Comparison of ENCODE assay signal across 18 cellular contexts in the genomic region with DNA sequence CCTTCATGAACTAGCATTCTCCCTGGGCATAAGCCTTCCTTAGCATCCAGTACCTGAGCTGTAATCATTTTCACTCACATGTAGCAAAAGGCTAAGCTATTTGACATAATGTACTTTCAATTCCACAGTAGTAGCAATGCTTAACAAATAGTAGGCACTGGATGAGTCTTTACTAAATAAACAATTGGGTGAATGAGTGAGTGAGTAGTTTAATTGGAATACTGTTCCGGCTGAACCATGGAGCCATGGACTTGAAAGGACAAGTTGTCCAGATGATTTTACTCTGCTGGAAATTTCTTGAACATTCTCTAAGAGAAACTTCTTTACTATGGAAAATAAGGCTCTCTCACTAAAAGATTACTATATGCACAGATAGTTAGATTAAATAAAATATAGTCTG.
DNase-seq lines count a peak whose midpoint lies in the region; ATAC-seq, FAIRE-seq and TF ChIP-seq lines count a peak whose summit lies in the region.
"Had no signal": no experiment of that assay in that cellular context is flagged by ENCODE, and none has a peak within 500 bp of the region (broad histone marks: within the 10 kb centered on the region; RNA-seq: fewer than 3 reads in every experiment).

No MANE protein-coding gene starts in this region.

- no peak overlapping the region for H3K23ac ChIP-seq in IMR-90 (ENCODE audit: low read depth, low read length)

- H2BK120ac ChIP-seq in IMR-90 (ENCODE audit: low read depth, low read length): no peak overlapping the region

- WGBS in IMR-90 (ENCODE audit: extremely low coverage in 2 of 2, insufficient read length in 1 of 2), 2 experiments: no CpG with 5 or more reads among the region's 1 CpG

- H2AFZ ChIP-seq in IMR-90 (replicated peaks; ENCODE audit: low read length, poor library complexity): no peak overlapping the region

- TF ChIP-seq POLR2A in IMR-90 (IDR thresholded peaks at IDR 0.05; ENCODE audit: low read depth, low read length): no peak

- TF ChIP-seq CTCF in IMR-90 (conservative IDR thresholded peaks at IDR 0.05; ENCODE audit: low read depth, low read length) (no peak), bronchial epithelial cell (IDR thresholded peaks at IDR 0.05; ENCODE audit: insufficient read depth, low read length, severe bottlenecking) (no peak)

- H3K4ac ChIP-seq in IMR-90 (ENCODE audit: low read depth, low read length): no peak overlapping the region

- POLR2A ChIA-PET in IMR-90 (lab: Charles Lee; ENCODE audit: unreplicated experiment): no interaction called here

- H3K36me3 ChIP-seq in IMR-90 (ENCODE audit: control insufficient read depth, insufficient read depth, low read length) (no peaks in the 10 kb centered on the region), bronchial epithelial cell (ENCODE audit: control insufficient read depth, insufficient read depth, low read length) (no peaks in the 10 kb centered on the region)
- H3K36me3 ChIP-seq: BE2C, HAP-1 had no signal

- dilution Hi-C loops in IMR-90 (cut with HindIII; ENCODE audit: low sequenced_read_pairs, unreplicated experiment): no loop called here

- intact Hi-C loops in IMR-90 (cut with micrococcal nuclease): no loop called here

- no TSS peak for BruUV-seq in IMR-90 (replicated peaks; lab: Mats Ljungman, UMichigan)

- no peak overlapping the region for H4K8ac ChIP-seq in IMR-90 (ENCODE audit: low read depth in 2 of 2, low read length in 2 of 2)

- H3K56ac ChIP-seq in IMR-90 (ENCODE audit: extremely low read depth, insufficient read depth, low read length): no peak overlapping the region

- H3K18ac ChIP-seq in IMR-90 (ENCODE audit: low read depth, low read length): no peak overlapping the region

- no peak overlapping the region for H2BK15ac ChIP-seq in IMR-90 (ENCODE audit: low read depth, low read length)

- no peaks in the 10 kb centered on the region for H3K27me3 ChIP-seq in IMR-90 (ENCODE audit: control insufficient read depth, insufficient read depth, low read length)
- no peaks in the 10 kb centered on the region for H3K27me3 ChIP-seq in bronchial epithelial cell (ENCODE audit: control insufficient read depth, insufficient read depth, low read length)
- H3K27me3 ChIP-seq: BE2C had no signal

- no peak overlapping the region for H2AK5ac ChIP-seq in IMR-90 (ENCODE audit: low read depth, low read length)

- no peak overlapping the region for H3K4me2 ChIP-seq in IMR-90 (ENCODE audit: low read depth, low read length)

- CTCF ChIA-PET in IMR-90 (lab: Yijun Ruan, JAX): interaction anchor here (0.6 kb wide), 1 partner anchor 10 kb away, joined by 3 read pairs; no protein-coding TSS in a partner anchor

- in situ Hi-C loops in IMR-90 (cut with MboI; ENCODE audit: low sequenced_read_pairs): no loop called here

- H3K4me3 ChIP-seq in IMR-90 (ENCODE audit: insufficient read depth, low read depth, low read length) (no peak overlapping the region), bronchial epithelial cell (ENCODE audit: low read depth, low read length) (no peak overlapping the region)
- H3K4me3 ChIP-seq: HAP-1 had no signal

- no peak for FAIRE-seq in bronchial epithelial cell (lab: Jason Lieb, UNC)
- FAIRE-seq: A204.1, G401.6, GM12892, GM19239 had no signal

- no peaks in the 10 kb centered on the region for H3K9me3 ChIP-seq in IMR-90 (ENCODE audit: control insufficient read depth, insufficient read depth, low read length)
- H3K9me3 ChIP-seq: BE2C, HAP-1 had no signal

- H3K4me1 ChIP-seq in IMR-90 (ENCODE audit: control insufficient read depth, insufficient read depth, low read length): peaks cover 3% of the 10 kb centered on the region
- H3K4me1 ChIP-seq: BE2C, HAP-1 had no signal

- H3K79me1 ChIP-seq in IMR-90 (ENCODE audit: low read depth in 1 of 2, low read length in 2 of 2): no peaks in the 10 kb centered on the region

- no peak overlapping the region for H4K91ac ChIP-seq in IMR-90 (ENCODE audit: insufficient read depth, low read depth, low read length)

- H2BK5ac ChIP-seq in IMR-90 (ENCODE audit: low read depth, low read length, poor library complexity, severe bottlenecking): no peak overlapping the region

- no peak overlapping the region for H2AK9ac ChIP-seq in IMR-90 (replicated peaks; ENCODE audit: low read depth, low read length, poor library complexity)

- no peak overlapping the region for H3K14ac ChIP-seq in IMR-90 (replicated peaks; ENCODE audit: low read depth, low read length)

- H3K27ac ChIP-seq in IMR-90 (ENCODE audit: insufficient read depth, low read length): no peak overlapping the region
- H3K27ac ChIP-seq: C4-2B had no signal

- no peak for TF ChIP-seq RAD21 in IMR-90 (IDR thresholded peaks at IDR 0.05; ENCODE audit: low read length)

- ATAC-seq in IMR-90 (ENCODE audit: low read depth): peak; percentile 46

- H3K9ac ChIP-seq in IMR-90 (ENCODE audit: low read depth, low read length): no peak overlapping the region

- H4K5ac ChIP-seq in IMR-90 (ENCODE audit: low read depth, low read length): no peak overlapping the region

- no peaks in the 10 kb centered on the region for H4K20me1 ChIP-seq in IMR-90 (ENCODE audit: insufficient read depth, low read length)

- DNase-seq in IMR-90: peak; percentile 28
- DNase-seq in bronchial epithelial cell (ENCODE audit: low read depth): peak; percentile 71
- peak; percentile 6 for DNase-seq in kidney tubule cell (ENCODE audit: low spot score)
- no peak for DNase-seq in foreskin melanocyte
- DNase-seq in NCI-H446 treated with DMSO at 0.1 percent for 48 hours (lab: John Stamatoyannopoulos, UW): no peak
- DNase-seq in UCSD-AML1 (lab: John Stamatoyannopoulos, UW; ENCODE audit: unreplicated experiment): no peak
- no peak for DNase-seq in amygdala (lab: John Stamatoyannopoulos, UW)
- DNase-seq: BE2C; CD4-positive, alpha-beta memory T cell; DMS79; EL; HFFc6 had no signal

- H2BK20ac ChIP-seq in IMR-90 (ENCODE audit: low read depth, low read length): no peak overlapping the region

- H3K9me1 ChIP-seq in IMR-90 (ENCODE audit: insufficient read depth, low read length): no peaks in the 10 kb centered on the region

TF ChIP-seq in IMR-90, 13 proteins besides CTCF, POLR2A, EP300 and RAD21:
- TF ChIP-seq SMC3 (IDR thresholded peaks at IDR 0.05; ENCODE audit: low read depth, low read length): no peak
- no peak for TF ChIP-seq BHLHE40 (IDR thresholded peaks at IDR 0.05; ENCODE audit: low read depth, low read length)
- TF ChIP-seq, protein P1, sequence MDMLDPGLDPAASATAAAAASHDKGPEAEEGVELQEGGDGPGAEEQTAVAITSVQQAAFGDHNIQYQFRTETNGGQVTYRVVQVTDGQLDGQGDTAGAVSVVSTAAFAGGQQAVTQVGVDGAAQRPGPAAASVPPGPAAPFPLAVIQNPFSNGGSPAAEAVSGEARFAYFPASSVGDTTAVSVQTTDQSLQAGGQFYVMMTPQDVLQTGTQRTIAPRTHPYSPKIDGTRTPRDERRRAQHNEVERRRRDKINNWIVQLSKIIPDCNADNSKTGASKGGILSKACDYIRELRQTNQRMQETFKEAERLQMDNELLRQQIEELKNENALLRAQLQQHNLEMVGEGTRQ (IDR thresholded peaks at IDR 0.05; ENCODE audit: low read depth, low read length): no peak
- no peak for TF ChIP-seq RFX5 (IDR thresholded peaks at IDR 0.05; ENCODE audit: low read depth, low read length)
- no peak for TF ChIP-seq NFE2L2 (IDR thresholded peaks at IDR 0.05; ENCODE audit: low read depth, low read length)
- no peak for TF ChIP-seq MAFK (IDR thresholded peaks at IDR 0.05; ENCODE audit: low read depth, low read length)
- TF ChIP-seq FOS (IDR thresholded peaks at IDR 0.05; ENCODE audit: low read depth, low read length): no peak
- TF ChIP-seq, protein P2, sequence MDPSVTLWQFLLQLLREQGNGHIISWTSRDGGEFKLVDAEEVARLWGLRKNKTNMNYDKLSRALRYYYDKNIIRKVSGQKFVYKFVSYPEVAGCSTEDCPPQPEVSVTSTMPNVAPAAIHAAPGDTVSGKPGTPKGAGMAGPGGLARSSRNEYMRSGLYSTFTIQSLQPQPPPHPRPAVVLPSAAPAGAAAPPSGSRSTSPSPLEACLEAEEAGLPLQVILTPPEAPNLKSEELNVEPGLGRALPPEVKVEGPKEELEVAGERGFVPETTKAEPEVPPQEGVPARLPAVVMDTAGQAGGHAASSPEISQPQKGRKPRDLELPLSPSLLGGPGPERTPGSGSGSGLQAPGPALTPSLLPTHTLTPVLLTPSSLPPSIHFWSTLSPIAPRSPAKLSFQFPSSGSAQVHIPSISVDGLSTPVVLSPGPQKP (IDR thresholded peaks at IDR 0.05; ENCODE audit: borderline replicate concordance, low read depth, low read length): no peak
- no peak for TF ChIP-seq CEBPB (IDR thresholded peaks at IDR 0.05; ENCODE audit: low read depth, low read length)
- TF ChIP-seq MAZ (IDR thresholded peaks at IDR 0.05; ENCODE audit: borderline replicate concordance, low read depth, low read length): no peak
- no peak for TF ChIP-seq CHD1 (IDR thresholded peaks at IDR 0.05; ENCODE audit: low read depth, low read length)
- no peak for TF ChIP-seq RCOR1 (IDR thresholded peaks at IDR 0.05; ENCODE audit: insufficient replicate concordance, low read length)
- TF ChIP-seq MXI1 (IDR thresholded peaks at IDR 0.05; ENCODE audit: borderline replicate concordance, low read depth, low read length): no peak

Comparison
In these comparisons a context has a peak if more than half of its experiments do, and no peak if none do; other contexts are left out.
1. DNase-seq: peak in IMR-90 (single experiment), bronchial epithelial cell (single experiment) and kidney tubule cell (single experiment); none in foreskin melanocyte (single experiment), NCI-H446 treated with DMSO at 0.1 percent for 48 hours (single experiment), UCSD-AML1 (single experiment) and amygdala (0 of 56).